In genomic region chr3:47427866-47428265, GRCh38 we compare ENCODE assay signal across 20 cellular contexts. TPM values are rescaled to one million over a fixed set of nuclear protein-coding genes. Genes with fewer than 3 reads are reported as not detected.
DNase-seq lines count a peak whose midpoint lies in the region; ATAC-seq and TF ChIP-seq lines count a peak whose summit lies in the region.
"Had no signal": no experiment of that assay in that cellular context is flagged by ENCODE, and none has a peak within 500 bp of the region (broad histone marks: within the 10 kb centered on the region; RNA-seq: fewer than 3 reads in every experiment).

No MANE protein-coding gene starts in this region.

- H3K9ac ChIP-seq in endodermal cell (ENCODE audit: extremely low read depth, low read length, poor library complexity, severe bottlenecking): no peak overlapping the region
- H3K9ac ChIP-seq: BLaER1 treated with 17β-estradiol and CSF1 and Interleukin-3, amounts not matched to agents 10 nM and 100 nM; GM23248 had no signal

- H3K27ac ChIP-seq in endodermal cell (ENCODE audit: low read depth, low read length): no peak overlapping the region
- H3K27ac ChIP-seq: BLaER1 treated with 17β-estradiol and CSF1 and Interleukin-3, amounts not matched to agents 10 nM and 100 nM; GM23248; HL-60 had no signal

- intact Hi-C loops in cardiac septum (cut with DNase I): no loop called here
- intact Hi-C loops in left ventricle myocardium superior (cut with micrococcal nuclease): loop anchor here (10.0 kb wide), 1 partner anchor 47 kb away; the partner anchor contains the start of gene SCAP
- intact Hi-C loops in posterior vena cava (cut with DNase I): no loop called here

- H3K27me3 ChIP-seq in endodermal cell (ENCODE audit: control insufficient read depth, insufficient read depth, low read length, poor library complexity, severe bottlenecking): no peaks in the 10 kb centered on the region
- H3K27me3 ChIP-seq: BLaER1 treated with 17β-estradiol and CSF1 and Interleukin-3, amounts not matched to agents 10 nM and 100 nM had no signal

- H3K27ac Mint-ChIP-seq in endodermal cell: no peak overlapping the region
- H3K27ac Mint-ChIP-seq: B cell; CD8-positive, alpha-beta T cell had no signal

- WGBS in endodermal cell (ENCODE audit: insufficient coverage in 1 of 2, insufficient read length in 1 of 2), 2 experiments: 92 to 100% methylated on average over 2 to 6 of the region's 6 CpGs

- H3K4me1 Mint-ChIP-seq in endodermal cell: peaks cover 7% of the 10 kb centered on the region

- no peaks in the 10 kb centered on the region for H3K9me3 Mint-ChIP-seq in endodermal cell
- H3K9me3 Mint-ChIP-seq: CD8-positive, alpha-beta T cell had no signal

- H3K4me1 ChIP-seq in endodermal cell (ENCODE audit: control insufficient read depth, insufficient read depth, low read length): no peaks in the 10 kb centered on the region

- no peak overlapping the region for H3K4me3 ChIP-seq in endodermal cell (ENCODE audit: low read length)
- H3K4me3 ChIP-seq: BLaER1 treated with 17β-estradiol and CSF1 and Interleukin-3, amounts not matched to agents 10 nM and 100 nM; GM12878; GM23248 had no signal

- peaks cover 61% of the 10 kb centered on the region for H3K36me3 ChIP-seq in endodermal cell (ENCODE audit: control insufficient read depth, insufficient read depth, low read length)

- H3K36me3 Mint-ChIP-seq in endodermal cell (ENCODE audit: low read depth): peaks cover 40% of the 10 kb centered on the region

- no peak for ATAC-seq in left ventricle myocardium superior
- no peak for ATAC-seq in activated CD4-positive, CD25-positive, alpha-beta regulatory T cell treated with anti-CD3 and anti-CD28 coated beads, Interleukin-2, amount 50 U/mL, for 24 hours
- ATAC-seq: CD8-positive, alpha-beta T cell; GM12878 had no signal

- H3K9me3 ChIP-seq in endodermal cell (ENCODE audit: control insufficient read depth, low read length): no peaks in the 10 kb centered on the region
- H3K9me3 ChIP-seq: BLaER1 treated with 17β-estradiol and CSF1 and Interleukin-3, amounts not matched to agents 10 nM and 100 nM had no signal

- DNase-seq in cardiac septum (ENCODE audit: low spot score) (peak; percentile 63), left ventricle myocardium superior (no peak), endodermal cell (peak; percentile 13), posterior vena cava (ENCODE audit: low spot score) (peak; percentile 63), occipital lobe (lab: John Stamatoyannopoulos, UW) (no peak), T-helper 2 cell (no peak), DMS 273 (lab: John Stamatoyannopoulos, UW; ENCODE audit: unreplicated experiment) (no peak)
- DNase-seq: Calu3; CD8-positive, alpha-beta T cell; DMS 273 treated with DMSO at 0.1 percent for 48 hours; DMS53; DND-41; EL; GM23248; HCEC 1CT had no signal

- TF ChIP-seq CTCF in endodermal cell (conservative IDR thresholded peaks at IDR 0.05): no peak

- no peak overlapping the region for H3K4me3 Mint-ChIP-seq in endodermal cell
- H3K4me3 Mint-ChIP-seq: B cell; CD8-positive, alpha-beta T cell had no signal

- no peaks in the 10 kb centered on the region for H3K27me3 Mint-ChIP-seq in endodermal cell (ENCODE audit: insufficient read depth)
- H3K27me3 Mint-ChIP-seq: B cell had no signal

RNA-seq across cellular contexts. Expression of gene PTPN23, which starts 47.0 kb away (rescaled TPM):
- total RNA-seq in cardiac septum (24.0 TPM), left ventricle myocardium superior (18.6 TPM), endodermal cell (10 to 100 TPM; 44.2 to 54.1 TPM), posterior vena cava (10 to 100 TPM; 30.8 to 32.4 TPM), occipital lobe (17.5 TPM)
- 40.5 TPM for polyA plus RNA-seq in endodermal cell (2013, experiment 1 of 2)
- polyA plus RNA-seq in endodermal cell (2013, experiment 2 of 2): 32.4 TPM

RNA-seq across cellular contexts. Expression of gene SCAP, which starts 47.9 kb away (rescaled TPM):
- total RNA-seq in cardiac septum (37.9 TPM), left ventricle myocardium superior (53.0 TPM), endodermal cell (100 to 1,000 TPM; 103 to 105 TPM), posterior vena cava (10 to 100 TPM; 49.8 to 50.8 TPM), occipital lobe (82.0 TPM)
- 75.2 TPM for polyA plus RNA-seq in endodermal cell (2013, experiment 1 of 2)
- 61.0 TPM for polyA plus RNA-seq in endodermal cell (2013, experiment 2 of 2)

Comparison
In these comparisons a context has a peak if more than half of its experiments do, and no peak if none do; other contexts are left out.
1. DNase-seq: peak in cardiac septum (single experiment), endodermal cell (single experiment) and posterior vena cava (single experiment); none in left ventricle myocardium superior (single experiment), occipital lobe (single experiment), T-helper 2 cell (0 of 5) and DMS 273 (single experiment).